28 cellular contexts compared by ENCODE assay signal in genomic region chr20:58845706-58846105, GRCh38.
"Had no signal": no experiment of that assay in that cellular context is flagged by ENCODE, and none has a peak within 500 bp of the region (broad histone marks: within the 10 kb centered on the region; RNA-seq: fewer than 3 reads in every experiment).

No MANE protein-coding gene starts in this region.

- H3K4me3 ChIP-seq: left lung, lower lobe of right lung, pancreas, prostate gland, skin epidermis, tibial nerve, upper lobe of left lung had no signal

- H3K4me1 ChIP-seq: left lung, lower lobe of right lung, pancreas, prostate gland had no signal

- H3K4me3 Mint-ChIP-seq: immature natural killer cell; mesothelial cell of epicardium; naive B cell; natural killer cell; stimulated activated naive B cell treated with anti-CD40 and anti-IgM and Interleukin-4, amounts not matched to agents 10 μg/mL and 1 μg/mL and 100 μg/mL, for 72 hours; stimulated activated naive CD8-positive, alpha-beta T cell treated with anti-CD3 and anti-CD28 coated beads, Interleukin-15, Interleukin-2, amounts not matched to agents 100 ng/mL and 50 ng/mL, for 24 hours had no signal

- H3K36me3 Mint-ChIP-seq: immature natural killer cell, naive B cell, natural killer cell had no signal

- H3K36me3 ChIP-seq: left lung, lower lobe of right lung, pancreas, prostate gland, upper lobe of left lung had no signal

- H3K27ac Mint-ChIP-seq: immature natural killer cell; mesothelial cell of epicardium; natural killer cell; stimulated activated naive B cell treated with anti-CD40 and anti-IgM and Interleukin-4, amounts not matched to agents 10 μg/mL and 1 μg/mL and 100 μg/mL, for 72 hours; stimulated activated naive CD8-positive, alpha-beta T cell treated with anti-CD3 and anti-CD28 coated beads, Interleukin-15, Interleukin-2, amounts not matched to agents 100 ng/mL and 50 ng/mL, for 24 hours had no signal

- H3K27ac ChIP-seq: left lung, lower lobe of right lung, pancreas, prostate gland, skin epidermis, tibial nerve, upper lobe of left lung had no signal

- H3K9me3 Mint-ChIP-seq: immature natural killer cell; mesothelial cell of epicardium; natural killer cell; stimulated activated naive CD8-positive, alpha-beta T cell treated with anti-CD3 and anti-CD28 coated beads, Interleukin-15, Interleukin-2, amounts not matched to agents 100 ng/mL and 50 ng/mL, for 24 hours had no signal

- ATAC-seq: left colon; left lung; lower lobe of right lung; natural killer cell; pancreas; right cardiac atrium; sciatic nerve; stimulated activated naive B cell treated with anti-CD40 and anti-IgM and Interleukin-4, amounts not matched to agents 10 μg/mL and 1 μg/mL and 100 μg/mL, for 72 hours had no signal

- H3K9me3 ChIP-seq: left lung, lower lobe of right lung, pancreas, prostate gland, tibial nerve, upper lobe of left lung had no signal

- DNase-seq: hypothalamus; immature natural killer cell; kidney; left colon; left lung; lower lobe of right lung; mammary epithelial cell; mesenchymal stem cell; naive B cell; natural killer cell; nucleus accumbens; pancreas; posterior cingulate gyrus; retina; right cardiac atrium; stimulated activated CD4-positive, alpha-beta T cell treated with anti-CD3 and anti-CD28 coated beads, Interleukin-12 subunit alpha, Interleukin-12 subunit beta, amount 100 ng/mL, for 4 hours; stimulated activated CD4-positive, alpha-beta T cell treated with anti-CD3 and anti-CD28 coated beads, Interleukin-15, amount 100 ng/mL, for 24 hours; stimulated activated CD4-positive, alpha-beta T cell treated with anti-CD3 and anti-CD28 coated beads, Interleukin-2, amount 100 ng/mL, for 24 hours; stimulated activated CD4-positive, alpha-beta T cell treated with anti-CD3 and anti-CD28 coated beads, Interleukin-4, amount 100 ng/mL, for 1 hour; stimulated activated naive B cell treated with anti-CD40 and anti-IgM and Interleukin-4, amounts not matched to agents 10 μg/mL and 1 μg/mL and 100 μg/mL, for 72 hours; substantia nigra; upper lobe of left lung had no signal
